In genomic region chr11:130172001-130172400, GRCh38 we compare ENCODE assay signal across 2 cellular contexts. TPM values are rescaled to one million over a fixed set of nuclear protein-coding genes. Genes with fewer than 3 reads are reported as not detected.
"Had no signal": no experiment of that assay in that cellular context is flagged by ENCODE, and none has a peak within 500 bp of the region (broad histone marks: within the 10 kb centered on the region; RNA-seq: fewer than 3 reads in every experiment).

No MANE protein-coding gene starts in this region.

RNA-seq across cellular contexts. Expression of gene ST14, which starts 12.4 kb away (rescaled TPM):
- total RNA-seq: LHCN-M2, SK-MEL-5 had no signal
